In the genomic region with DNA sequence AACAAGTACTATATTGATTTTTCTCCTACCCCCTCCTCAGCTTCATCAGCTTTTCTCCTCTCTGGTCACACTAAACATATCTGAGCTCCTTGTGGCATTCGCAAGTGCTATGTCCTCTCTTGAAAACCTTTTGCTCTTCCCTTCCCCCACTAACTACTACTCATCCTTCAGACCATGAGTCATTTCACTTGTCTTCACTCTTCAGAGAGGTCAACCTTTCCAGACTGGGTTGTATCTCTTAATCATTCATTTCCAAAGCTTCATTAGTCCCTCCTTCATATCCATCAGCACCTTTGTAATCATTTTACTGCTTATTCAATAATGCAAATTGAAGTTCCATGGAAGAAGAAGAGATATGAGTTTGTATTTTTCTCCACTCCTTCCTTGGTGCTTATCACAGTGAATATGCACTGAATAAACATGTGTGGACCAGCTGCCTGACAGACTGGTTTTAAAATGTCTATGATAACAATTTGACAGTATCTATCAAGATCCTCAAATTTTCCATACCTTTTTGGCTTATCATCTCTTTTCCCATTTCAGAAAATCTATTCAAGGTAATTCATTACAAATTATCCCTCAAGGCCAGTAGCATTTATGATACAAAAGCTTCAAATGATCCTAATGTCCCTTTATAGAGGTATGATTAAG, we compare ENCODE assay signal across 8 cellular contexts. TPM values are rescaled to one million over a fixed set of nuclear protein-coding genes. Genes with fewer than 3 reads are reported as not detected.
A peak's percentile ranks its signal among the peaks of the same experiment; 100 is the strongest.
DNase-seq lines count a peak whose midpoint lies in the region; ATAC-seq and TF ChIP-seq lines count a peak whose summit lies in the region.

No MANE protein-coding gene starts in this region.

- intact Hi-C loops in Panc1 (cut with micrococcal nuclease; ENCODE audit: unreplicated experiment) (no loop called here), adrenal gland (cut with DNase I) (no loop called here), body of pancreas (cut with DNase I) (no loop called here)
- intact Hi-C loops in CD4-positive, alpha-beta memory T cell (cut with micrococcal nuclease), result no loop called here

- no peak overlapping the region for H3K4me3 ChIP-seq in Panc1 (ENCODE audit: low read depth in 2 of 2, low read length in 2 of 2)
- H3K4me3 ChIP-seq in adrenal gland, result no peak overlapping the region
- no peak overlapping the region for H3K4me3 ChIP-seq in body of pancreas
- H3K4me3 ChIP-seq in CD4-positive, alpha-beta memory T cell (ENCODE audit: low read length in 2 of 2), result no peak overlapping the region

- TF ChIP-seq POLR2A in adrenal gland (IDR thresholded peaks at IDR 0.05), result no peak
- TF ChIP-seq POLR2A in body of pancreas (IDR thresholded peaks at IDR 0.05), result no peak

- CTCF ChIA-PET in Panc1 (lab: Charles Lee), result no interaction called here
- CTCF ChIA-PET in CD4-positive, alpha-beta memory T cell (lab: Charles Lee; ENCODE audit: partially characterized antibody), result interaction anchor here (1.2 kb wide), 1 partner anchor 28 kb away, joined by 3 read pairs; a partner anchor contains a TSS

- H3K4me1 ChIP-seq in Panc1 (ENCODE audit: control insufficient read depth, insufficient read depth, low read length) (no peaks in the 10 kb centered on the region; the same call in 1 of the 2 replicates), adrenal gland (replicated peaks in 1 of 2) (no peaks in the 10 kb centered on the region), body of pancreas (no peaks in the 10 kb centered on the region)
- H3K4me1 ChIP-seq in CD4-positive, alpha-beta memory T cell (ENCODE audit: insufficient read depth, low read length), result no peaks in the 10 kb centered on the region

- H3K36me3 Mint-ChIP-seq in CD4-positive, alpha-beta memory T cell, result peaks cover 62 to 64% of the 10 kb centered on the region in 2 donors

- in situ Hi-C loops in Panc1 (cut with HindIII; ENCODE audit: low pct_unique_long_range_greater_than_20kb, low sequenced_read_pairs), result no loop called here

- no peaks in the 10 kb centered on the region for H3K27me3 ChIP-seq in Panc1 (ENCODE audit: control insufficient read depth, insufficient read depth, low read length)
- H3K27me3 ChIP-seq in adrenal gland, result no peaks in the 10 kb centered on the region
- H3K27me3 ChIP-seq in body of pancreas, result no peaks in the 10 kb centered on the region
- no peaks in the 10 kb centered on the region for H3K27me3 ChIP-seq in CD4-positive, alpha-beta memory T cell (ENCODE audit: insufficient read depth, low read length)

- H3K9me3 Mint-ChIP-seq in CD4-positive, alpha-beta memory T cell, result peaks cover 0 to 4% (median 0%) of the 10 kb centered on the region in 8 donors

- peak; percentile 85 for ATAC-seq in GM18508 (IDR thresholded peaks at IDR 0.05; ENCODE audit: insufficient read depth, unreplicated experiment)
- ATAC-seq in HG02798 (IDR thresholded peaks at IDR 0.05; ENCODE audit: poor library complexity, unreplicated experiment), result peak; percentile 84
- ATAC-seq in Panc1, result no peak
- no peak for ATAC-seq in body of pancreas

- H3K4me3 Mint-ChIP-seq in CD4-positive, alpha-beta memory T cell, result peak overlapping the region in 1 of 8 donors; percentile 4

- peaks cover 12 to 20% (median 16%) of the 10 kb centered on the region in 4 donors for H3K4me1 Mint-ChIP-seq in CD4-positive, alpha-beta memory T cell

- H3K36me3 ChIP-seq in Panc1 (ENCODE audit: control insufficient read depth, insufficient read depth, low read length), result no peaks in the 10 kb centered on the region
- H3K36me3 ChIP-seq in adrenal gland (replicated peaks in 1 of 2), result no peaks in the 10 kb centered on the region
- H3K36me3 ChIP-seq in body of pancreas (replicated peaks in 1 of 2; ENCODE audit: insufficient read depth in 1 of 2, low read depth in 2 of 2), result no peaks in the 10 kb centered on the region
- H3K36me3 ChIP-seq in CD4-positive, alpha-beta memory T cell (ENCODE audit: insufficient read depth, low read length), result peaks cover 13% of the 10 kb centered on the region

- no peaks in the 10 kb centered on the region for H3K27me3 Mint-ChIP-seq in CD4-positive, alpha-beta memory T cell

- POLR2A ChIA-PET in Panc1 (lab: Charles Lee), result no interaction called here
- POLR2A ChIA-PET in CD4-positive, alpha-beta memory T cell (lab: Charles Lee; ENCODE audit: partially characterized antibody), result interaction anchor here (1.2 kb wide), 1 partner anchor 29 kb away, joined by 5 read pairs; a partner anchor contains a TSS

- H3K27ac ChIP-seq in Panc1 (ENCODE audit: low read length) (no peak overlapping the region), adrenal gland (no peak overlapping the region), body of pancreas (no peak overlapping the region)
- no peak overlapping the region for H3K27ac ChIP-seq in CD4-positive, alpha-beta memory T cell (ENCODE audit: low read depth, low read length)

- no peaks in the 10 kb centered on the region for H3K9me3 ChIP-seq in Panc1 (ENCODE audit: control insufficient read depth, insufficient read depth, low read depth, low read length)
- H3K9me3 ChIP-seq in adrenal gland (replicated peaks in 1 of 3), result no peaks in the 10 kb centered on the region
- no peaks in the 10 kb centered on the region for H3K9me3 ChIP-seq in body of pancreas
- H3K9me3 ChIP-seq in CD4-positive, alpha-beta memory T cell (ENCODE audit: control insufficient read depth in 1 of 2, low read length in 2 of 2), result no peaks in the 10 kb centered on the region

- DNase-seq in Panc1 (ENCODE audit: low read depth, low spot score) (peak; percentile 67), glomerular visceral epithelial cell (ENCODE audit: extremely low spot score) (peak; percentile 73), adrenal gland (no peak), nucleus accumbens (lab: John Stamatoyannopoulos, UW) (no peak), body of pancreas (no peak)
- DNase-seq in CD4-positive, alpha-beta memory T cell, result no peak

- 61 to 73% (median 63%) methylated on average over 1 of the region's 1 CpG for WGBS in adrenal gland, 4 donors
- WGBS in body of pancreas, 2 donors, result 90 to 91% methylated on average over 1 of the region's 1 CpG

- peak overlapping the region in 3 of 7 donors; percentile 1 to 43 (median 13) for H3K27ac Mint-ChIP-seq in CD4-positive, alpha-beta memory T cell

- TF ChIP-seq CTCF in Panc1 (IDR thresholded peaks at IDR 0.05) (no peak), adrenal gland (IDR thresholded peaks at IDR 0.05) (no peak), body of pancreas (IDR thresholded peaks at IDR 0.05) (no peak)

- no TSS peak for BruUV-seq in Panc1 (replicated peaks; lab: Mats Ljungman, UMichigan)

RNA-seq across cellular contexts. Expression of a gene that starts 28.4 kb away (rescaled TPM):
- 7.5 TPM for total RNA-seq in Panc1 (2021; ENCODE audit: unreplicated experiment)
- 3.0 TPM for polyA plus RNA-seq in Panc1 (2012; ENCODE audit: insufficient read length)
- total RNA-seq in adrenal gland, result 10 to 100 TPM in 6 of 8 donors, 1 to 10 TPM in 2; 6.7 to 27.6 (median 13.9) TPM
- polyA plus RNA-seq in adrenal gland, result 10 to 100 TPM in 2 of 3 donors, 1 to 10 TPM in 1; 6.2 to 24.6 (median 10.8) TPM
- total RNA-seq in body of pancreas, result 10 to 100 TPM; 13.2 to 18.7 TPM
- 10 to 100 TPM; 46.7 to 54.9 TPM for total RNA-seq in CD4-positive, alpha-beta memory T cell
- polyA plus RNA-seq in CD4-positive, alpha-beta memory T cell, result 10 to 100 TPM; 23.4 to 31.2 TPM

RNA-seq across cellular contexts. Expression of a gene that starts 45.0 kb away (rescaled TPM):
- 6.5 TPM for total RNA-seq in Panc1 (2021; ENCODE audit: unreplicated experiment)
- 4.5 TPM for polyA plus RNA-seq in Panc1 (2012; ENCODE audit: insufficient read length)
- 100 to 1,000 TPM in 3 of 8 donors, 10 to 100 TPM in 5; 64.6 to 203 (median 92.5) TPM for total RNA-seq in adrenal gland
- 100 to 1,000 TPM in 1 of 3 donors, 10 to 100 TPM in 2; 30.3 to 133 (median 43.0) TPM for polyA plus RNA-seq in adrenal gland
- total RNA-seq in body of pancreas, result 10 to 100 TPM; 46.8 to 52.4 TPM
- 1 to 10 TPM in 1 of 2 experiments, not detected in 1; 1.0 TPM for total RNA-seq in CD4-positive, alpha-beta memory T cell
- polyA plus RNA-seq in CD4-positive, alpha-beta memory T cell, result 1 to 10 TPM in 1 of 2 donors, under 1 TPM in 1; 0.55 to 1.4 TPM

Comparison
In these comparisons a context has a peak if more than half of its experiments do, and no peak if none do; other contexts are left out.
1. ATAC-seq: peak in GM18508 (single experiment) and HG02798 (single experiment); none in Panc1 (single experiment) and body of pancreas (single experiment).
2. DNase-seq: peak in Panc1 (single experiment) and glomerular visceral epithelial cell (single experiment); none in adrenal gland (0 of 7), nucleus accumbens (0 of 56), body of pancreas (0 of 4) and CD4-positive, alpha-beta memory T cell (0 of 5).